In genomic region chr2:112921982-112922381, GRCh38 we compare ENCODE assay signal across 1 cellular context.
TF ChIP-seq lines count a peak whose summit lies in the region.

No MANE protein-coding gene starts in this region.

TF ChIP-seq in K562, 482 proteins besides CTCF, POLR2A, EP300 and RAD21:
- no peak for TF ChIP-seq RBFOX2 (IDR thresholded peaks at IDR 0.05; ENCODE audit: low read depth, low read length)
- no peak for TF ChIP-seq FOXP1 (CRISPR knock-in tag; IDR thresholded peaks at IDR 0.05)
- TF ChIP-seq TBP (optimal IDR thresholded peaks at IDR 0.05; ENCODE audit: low read depth, low read length): no peak
- no peak for TF ChIP-seq ZNF512 (tag; IDR thresholded peaks at IDR 0.05)
- TF ChIP-seq ZNF224 (CRISPR knock-in tag; IDR thresholded peaks at IDR 0.05): no peak
- no peak for TF ChIP-seq ZNF76 (CRISPR knock-in tag; IDR thresholded peaks at IDR 0.05; ENCODE audit: borderline replicate concordance)
- no peak for TF ChIP-seq MAFF (IDR thresholded peaks at IDR 0.05; ENCODE audit: low read length)
